Comparison of ENCODE assay signal across 27 cellular contexts in genomic region chr7:137891016-137891655, GRCh38. TPM values are rescaled to one million over a fixed set of nuclear protein-coding genes. Genes with fewer than 3 reads are reported as not detected.
A peak's percentile ranks its signal among the peaks of the same experiment; 100 is the strongest.
DNase-seq lines count a peak whose midpoint lies in the region; ATAC-seq, FAIRE-seq and TF ChIP-seq lines count a peak whose summit lies in the region.
"Had no signal": no experiment of that assay in that cellular context is flagged by ENCODE, and none has a peak within 500 bp of the region (broad histone marks: within the 10 kb centered on the region; RNA-seq: fewer than 3 reads in every experiment).

No MANE protein-coding gene starts in this region.

- TF ChIP-seq CTCF in A549 (IDR thresholded peaks at IDR 0.05), result no peak
- TF ChIP-seq CTCF in chondrocyte (IDR thresholded peaks at IDR 0.05), result no peak
- no peak for TF ChIP-seq CTCF in osteoblast (IDR thresholded peaks at IDR 0.05; ENCODE audit: extremely low read depth, low read depth, low read length)

- H3K27me3 ChIP-seq in GM23248 (replicated peaks; ENCODE audit: insufficient read depth) (no peaks in the 10 kb centered on the region), osteoblast (ENCODE audit: insufficient read depth, low read length) (no peaks in the 10 kb centered on the region)

- H3K4me1 ChIP-seq in A549, result peaks cover 11% of the 10 kb centered on the region
- peaks cover 5% of the 10 kb centered on the region for H3K4me1 ChIP-seq in GM23248 (ENCODE audit: insufficient read depth)
- H3K4me1 ChIP-seq in osteoblast (ENCODE audit: insufficient read depth, low read length), result peaks cover 13% of the 10 kb centered on the region

- DNase-seq in A549 (ENCODE audit: low read depth in 1 of 2, low spot score in 1 of 2) (no peak), GM23248 (no peak), chondrocyte (ENCODE audit: low spot score) (no peak), osteoblast (ENCODE audit: insufficient read length, low spot score, missing footprints) (no peak), T-helper 17 cell (no peak)
- DNase-seq in activated naive CD8-positive, alpha-beta T cell treated with anti-CD3 and anti-CD28 coated beads, Interleukin-2, amount 50 U/mL, for 24 hours, result no peak
- DNase-seq: activated CD8-positive, alpha-beta T cell treated with anti-CD3 and anti-CD28 coated beads for 36 hours; activated gamma-delta T cell; activated naive CD8-positive, alpha-beta T cell treated with anti-CD3 and anti-CD28 coated beads, Interleukin-2, amount 10 ng/mL, durations not matched to agents 7 days and 5 days; C1 segment of cervical spinal cord; cerebellar nuclear complex; COR-L47; GF-D8; H9; KG1; MM.1S; NCI-H2029; NCI-H2227 treated with DMSO at 0.1 percent for 48 hours; RPMI8226; SK-N-SH; trophoblast cell had no signal

- H3K4me3 ChIP-seq in A549 (no peak overlapping the region), GM23248 (no peak overlapping the region), osteoblast (ENCODE audit: insufficient read depth, low read length) (no peak overlapping the region)
- H3K4me3 ChIP-seq: skin epidermis had no signal

- peaks cover 47% of the 10 kb centered on the region for H3K36me3 Mint-ChIP-seq in chondrocyte (ENCODE audit: low read depth)
- H3K36me3 Mint-ChIP-seq in activated naive CD8-positive, alpha-beta T cell treated with anti-CD3 and anti-CD28 coated beads, Interleukin-2, amount 50 U/mL, for 24 hours (ENCODE audit: low read depth), result peaks cover 36% of the 10 kb centered on the region
- peaks cover 10% of the 10 kb centered on the region for H3K36me3 Mint-ChIP-seq in T-helper 17 cell (ENCODE audit: low read depth)

- FAIRE-seq in A549 (lab: Jason Lieb, UNC), result no peak
- FAIRE-seq: GM19239 had no signal

- H3K27me3 Mint-ChIP-seq in chondrocyte (ENCODE audit: low read depth) (no peaks in the 10 kb centered on the region), T-helper 17 cell (no peaks in the 10 kb centered on the region)
- no peaks in the 10 kb centered on the region for H3K27me3 Mint-ChIP-seq in activated naive CD8-positive, alpha-beta T cell treated with anti-CD3 and anti-CD28 coated beads, Interleukin-2, amount 50 U/mL, for 24 hours
- H3K27me3 Mint-ChIP-seq: activated CD8-positive, alpha-beta T cell treated with anti-CD3 and anti-CD28 coated beads for 36 hours; activated naive CD8-positive, alpha-beta T cell treated with anti-CD3 and anti-CD28 coated beads, Interleukin-2, amount 10 ng/mL, durations not matched to agents 7 days and 5 days had no signal

- H3K4me1 Mint-ChIP-seq in chondrocyte (ENCODE audit: low read depth), result peaks cover 64% of the 10 kb centered on the region
- H3K4me1 Mint-ChIP-seq in activated naive CD8-positive, alpha-beta T cell treated with anti-CD3 and anti-CD28 coated beads, Interleukin-2, amount 50 U/mL, for 24 hours, result peaks cover 39% of the 10 kb centered on the region
- peaks cover 8% of the 10 kb centered on the region for H3K4me1 Mint-ChIP-seq in T-helper 17 cell

- no peak for TF ChIP-seq RAD21 in A549 (conservative IDR thresholded peaks at IDR 0.05 in 1 of 2, IDR thresholded peaks at IDR 0.05 in 1 of 2)

- WGBS in A549 (ENCODE audit: missing lambda C conversion rate), result 88% methylated on average over 4 of the region's 4 CpGs
- 62 to 72% methylated on average over 4 of the region's 4 CpGs for WGBS in GM23248 (ENCODE audit: low coverage in 1 of 2, low lambda C conversion rate in 2 of 2, missing lambda C conversion rate in 2 of 2), 2 experiments

- H3K27ac Mint-ChIP-seq in chondrocyte (ENCODE audit: unreplicated experiment) (peak overlapping the region; percentile 82), T-helper 17 cell (no peak overlapping the region)
- no peak overlapping the region for H3K27ac Mint-ChIP-seq in activated naive CD8-positive, alpha-beta T cell treated with anti-CD3 and anti-CD28 coated beads, Interleukin-2, amount 50 U/mL, for 24 hours
- H3K27ac Mint-ChIP-seq: activated CD8-positive, alpha-beta T cell treated with anti-CD3 and anti-CD28 coated beads for 36 hours; activated naive CD8-positive, alpha-beta T cell treated with anti-CD3 and anti-CD28 coated beads, Interleukin-2, amount 10 ng/mL, durations not matched to agents 7 days and 5 days; H9 had no signal

- no peak overlapping the region for H3K4me3 Mint-ChIP-seq in chondrocyte (ENCODE audit: unreplicated experiment)
- H3K4me3 Mint-ChIP-seq in activated naive CD8-positive, alpha-beta T cell treated with anti-CD3 and anti-CD28 coated beads, Interleukin-2, amount 50 U/mL, for 24 hours, result no peak overlapping the region
- H3K4me3 Mint-ChIP-seq in T-helper 17 cell, result no peak overlapping the region
- H3K4me3 Mint-ChIP-seq: activated CD8-positive, alpha-beta T cell treated with anti-CD3 and anti-CD28 coated beads for 36 hours; activated naive CD8-positive, alpha-beta T cell treated with anti-CD3 and anti-CD28 coated beads, Interleukin-2, amount 10 ng/mL, durations not matched to agents 7 days and 5 days; H9; T-helper 1 cell treated with Interleukin-12 subunit alpha and Interleukin-12 subunit beta and Interleukin-4 antibody, amounts not matched to agents 30 μg/mL and 1 μg/mL, for 36 hours had no signal

- peaks cover 79% of the 10 kb centered on the region for H3K36me3 ChIP-seq in GM23248 (ENCODE audit: low read depth)
- H3K36me3 ChIP-seq in osteoblast (ENCODE audit: insufficient read depth, low read length), result peaks cover 76% of the 10 kb centered on the region

- no peaks in the 10 kb centered on the region for H4K20me1 ChIP-seq in GM23248 (ENCODE audit: insufficient read depth)
- H4K20me1 ChIP-seq in osteoblast (ENCODE audit: insufficient read depth, low read length), result no peaks in the 10 kb centered on the region

- H3K9me2 ChIP-seq in GM23248 (ENCODE audit: insufficient read depth), result no peaks in the 10 kb centered on the region
- H3K9me2 ChIP-seq: SK-N-SH had no signal

- peaks cover 63% of the 10 kb centered on the region for H3F3A ChIP-seq in GM23248 (ENCODE audit: insufficient read depth)

- H3K9me3 ChIP-seq in A549 (no peaks in the 10 kb centered on the region), GM23248 (ENCODE audit: low read depth) (no peaks in the 10 kb centered on the region), osteoblast (ENCODE audit: low read depth, low read length) (no peaks in the 10 kb centered on the region), T-helper 17 cell (ENCODE audit: control insufficient read depth, low read length, poor library complexity, severe bottlenecking) (no peaks in the 10 kb centered on the region)
- H3K9me3 ChIP-seq: SK-N-SH had no signal

- POLR2A ChIA-PET in A549 (lab: Yijun Ruan, JAX), result no interaction called here

- TF ChIP-seq POLR2A in A549 (IDR thresholded peaks at IDR 0.05; ENCODE audit: low read length), result no peak

- H3K4me2 ChIP-seq in A549, result peak overlapping the region; percentile 6; the same call in 1 of the 3 replicates
- H3K4me2 ChIP-seq in GM23248 (ENCODE audit: unreplicated experiment), result no peak overlapping the region
- H3K4me2 ChIP-seq in osteoblast (ENCODE audit: insufficient read depth, low read length), result no peak overlapping the region
- H3K4me2 ChIP-seq: SK-N-SH had no signal

- no peak for TF ChIP-seq EP300 in A549 (IDR thresholded peaks at IDR 0.05)

- H3K9ac ChIP-seq in GM23248, result no peak overlapping the region
- H3K9ac ChIP-seq: SK-N-SH had no signal

- H3K27ac ChIP-seq in A549 (no peak overlapping the region), GM23248 (0 out of 2 replicates have a peak overlapping the region, but pooled peaks have one; percentile 7), osteoblast (ENCODE audit: low read depth, low read length) (peak overlapping the region; percentile 36)

- H3K9me3 Mint-ChIP-seq in chondrocyte (ENCODE audit: low read depth), result no peaks in the 10 kb centered on the region
- H3K9me3 Mint-ChIP-seq in activated naive CD8-positive, alpha-beta T cell treated with anti-CD3 and anti-CD28 coated beads, Interleukin-2, amount 50 U/mL, for 24 hours, result no peaks in the 10 kb centered on the region
- H3K9me3 Mint-ChIP-seq: activated CD8-positive, alpha-beta T cell treated with anti-CD3 and anti-CD28 coated beads for 36 hours; activated naive CD8-positive, alpha-beta T cell treated with anti-CD3 and anti-CD28 coated beads, Interleukin-2, amount 10 ng/mL, durations not matched to agents 7 days and 5 days; H9; T-helper 1 cell treated with Interleukin-12 subunit alpha and Interleukin-12 subunit beta and Interleukin-4 antibody, amounts not matched to agents 30 μg/mL and 1 μg/mL, for 36 hours had no signal

- in situ Hi-C loops in GM23248 (cut with MboI), result no loop called here

- ATAC-seq in A549 (no peak), T-helper 17 cell (no peak), esophagus mucosa (no peak)
- ATAC-seq in activated naive CD8-positive, alpha-beta T cell treated with anti-CD3 and anti-CD28 coated beads, Interleukin-2, amount 50 U/mL, for 24 hours, result no peak
- ATAC-seq: activated CD4-positive, CD25-positive, alpha-beta regulatory T cell treated with anti-CD3 and anti-CD28 coated beads, Interleukin-2, amount 50 U/mL, for 24 hours had no signal

- CTCF ChIA-PET in A549 (lab: Yijun Ruan, JAX), result interaction anchor here (0.6 to 3.6 kb wide), 3 partner anchors 13 to 235 kb away, joined by 3 to 12 read pairs (median 7); no protein-coding TSS in a partner anchor

- peaks cover 79% of the 10 kb centered on the region for H3K79me2 ChIP-seq in GM23248 (ENCODE audit: insufficient read depth)
- H3K79me2 ChIP-seq in osteoblast (ENCODE audit: insufficient read depth, low read length), result peaks cover 34% of the 10 kb centered on the region

- H2AFZ ChIP-seq in GM23248, result no peak overlapping the region
- H2AFZ ChIP-seq in osteoblast (ENCODE audit: low read length), result no peak overlapping the region

TF ChIP-seq in A549, 52 proteins besides CTCF, POLR2A, EP300 and RAD21 (continues in another document):
- no peak for TF ChIP-seq ZNF302 (CRISPR knock-in tag; IDR thresholded peaks at IDR 0.05)
- no peak for TF ChIP-seq HEYL (CRISPR knock-in tag; IDR thresholded peaks at IDR 0.05)
- TF ChIP-seq MAZ (IDR thresholded peaks at IDR 0.05; ENCODE audit: borderline replicate concordance, low read depth, low read length), result no peak
- TF ChIP-seq HOXA7 (CRISPR knock-in tag; IDR thresholded peaks at IDR 0.05), result no peak

RNA-seq across cellular contexts. Expression of gene DGKI, which starts 44.4 kb away (rescaled TPM):
- polyA plus RNA-seq in A549 (2011; rRNA removed) (0.05 and 0.25 TPM in 2 replicates), A549 (2017; fragmentation: RNase III; extraction: RNeasy Plus Mini Kit Qiagen cat#74134 plus additional on column Dnase treatment) (0.08 to 0.17 TPM (median 0.14 TPM) in 3 replicates), GM23248 (2016; fragmentation: Nextera tagmentation; extraction: Ambion mirVana) (5.1 and 5.4 TPM in 2 replicates)
- under 0.01 TPM in 1 of 2 replicates, not detected in the other for polyA plus RNA-seq in A549 (2012; cell fraction: cytosol; rRNA removed)
- polyA plus RNA-seq in A549 (2012; cell fraction: nucleus; rRNA removed), result 0.26 and 0.29 TPM in 2 replicates
- 0.45 TPM in 1 of 2 replicates, not detected in the other for polyA minus RNA-seq in A549 (2011; rRNA and poly(A)+ RNA removed)
- 21.1 and 25.9 TPM in 2 replicates for total RNA-seq in GM23248 (2014; rRNA removed; shearing (Covaris generic))
- total RNA-seq in chondrocyte (15.3 to 52.4 TPM (median 17.0 TPM) in 3 replicates), osteoblast (19.2 and 23.3 TPM in 2 replicates), T-helper 17 cell (under 1 TPM; 0.02 to 0.26 TPM), esophagus mucosa (0.20 TPM)
- total RNA-seq: activated naive CD8-positive, alpha-beta T cell treated with anti-CD3 and anti-CD28 coated beads, Interleukin-2, amount 10 ng/mL, durations not matched to agents 7 days and 5 days; HT-29 had no signal

Comparison
In these comparisons a context has a peak if more than half of its experiments do, and no peak if none do; other contexts are left out.
1. H3K27ac ChIP-seq: peak in GM23248 (single experiment) and osteoblast (single experiment); none in A549 (0 of 2).
2. RNA of gene DGKI, which starts 44.4 kb away (total RNA-seq): 21.1 to 25.9 TPM in GM23248, 19.2 to 23.3 TPM in osteoblast and 15.3 to 52.4 TPM in chondrocyte; 0.02 to 0.26 TPM in T-helper 17 cell and 0.20 TPM in esophagus mucosa (single experiment); every median in the first group is over 10 times any median in the second.